Comparison of ENCODE assay signal across 23 cellular contexts in the genomic region with DNA sequence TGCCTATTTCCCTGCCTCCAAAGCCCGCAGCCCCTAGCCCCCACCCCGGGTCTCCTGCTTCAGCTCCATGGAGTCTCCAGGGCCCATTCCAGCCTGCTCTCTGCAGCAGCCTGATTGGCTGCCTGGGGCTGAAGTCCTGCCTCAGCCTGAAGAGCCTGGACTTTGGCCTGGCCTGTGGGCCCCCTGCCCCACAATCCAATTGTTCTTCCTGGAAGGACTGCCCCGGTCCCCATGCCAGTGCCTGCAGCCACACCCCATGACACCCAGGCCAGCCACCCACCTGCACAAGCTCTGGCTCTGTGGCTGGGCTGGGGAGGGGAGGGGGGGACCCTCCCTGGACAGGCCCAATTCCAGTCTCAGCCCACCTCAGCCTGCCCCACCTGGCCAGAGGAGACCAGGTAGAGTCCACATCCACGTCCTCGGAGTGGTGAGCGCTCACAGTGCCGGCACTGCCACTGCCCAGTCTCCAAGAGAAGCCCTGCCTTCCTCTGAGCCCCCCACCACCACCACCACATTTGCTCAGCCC. TPM values are rescaled to one million over a fixed set of nuclear protein-coding genes. Genes with fewer than 3 reads are reported as not detected.
"Had no signal": no experiment of that assay in that cellular context is flagged by ENCODE, and none has a peak within 500 bp of the region (broad histone marks: within the 10 kb centered on the region; RNA-seq: fewer than 3 reads in every experiment).

No MANE protein-coding gene starts in this region.

- ATAC-seq: activated CD8-positive, alpha-beta T cell treated with anti-CD3 and anti-CD28 coated beads, Interleukin-2, amount 10 ng/mL, durations not matched to agents 7 days and 5 days; gastroesophageal sphincter; lower lobe of right lung; stimulated activated naive CD8-positive, alpha-beta T cell treated with anti-CD3 and anti-CD28 coated beads, Interleukin-15, Interleukin-2, amounts not matched to agents 100 U/mL and 50 U/mL, for 24 hours had no signal

- H3K36me3 Mint-ChIP-seq: activated naive CD8-positive, alpha-beta T cell; mesothelial cell of epicardium had no signal

- H3K9me3 ChIP-seq: esophagus muscularis mucosa, gastroesophageal sphincter, lower lobe of right lung, prostate gland, right atrium auricular region, tibial nerve, uterus had no signal

- DNase-seq: activated CD4-positive, alpha-beta T cell treated with anti-CD3 and anti-CD28 coated beads, Interleukin-2, amount 10 ng/mL, durations not matched to agents 24 days and 14 days; activated CD8-positive, alpha-beta T cell treated with anti-CD3 and anti-CD28 coated beads, Interleukin-2, amount 10 ng/mL, durations not matched to agents 7 days and 5 days; activated effector memory CD4-positive, alpha-beta T cell treated with Interleukin-2 at 50 U/mL for 16 hours; activated T-cell treated with anti-CD3 and anti-CD28 coated beads, Interleukin-2, amount 50 U/mL, for 24 hours; effector memory CD4-positive, alpha-beta T cell; lower lobe of right lung; stimulated activated naive CD8-positive, alpha-beta T cell treated with anti-CD3 and anti-CD28 coated beads, Interleukin-15, Interleukin-2, amounts not matched to agents 100 U/mL and 50 U/mL, for 24 hours; substantia nigra; T-helper 1 cell; T1000; uterus had no signal

- H3K9me3 Mint-ChIP-seq: activated CD4-positive, alpha-beta T cell treated with anti-CD3 and anti-CD28 coated beads, Interleukin-2, amount 10 ng/mL, durations not matched to agents 24 days and 14 days; activated T-cell treated with anti-CD3 and anti-CD28 coated beads, Interleukin-2, amount 50 U/mL, for 24 hours; mesothelial cell of epicardium; nephron had no signal

- H3K4me3 ChIP-seq: esophagus muscularis mucosa, gastroesophageal sphincter, lower lobe of right lung, prostate gland, right atrium auricular region, tibial nerve, uterus had no signal

- H3K4me3 Mint-ChIP-seq: activated CD4-positive, alpha-beta T cell treated with anti-CD3 and anti-CD28 coated beads, Interleukin-2, amount 10 ng/mL, durations not matched to agents 24 days and 14 days; activated CD8-positive, alpha-beta T cell treated with anti-CD3 and anti-CD28 coated beads, Interleukin-2, amount 10 ng/mL, durations not matched to agents 7 days and 5 days; activated naive CD8-positive, alpha-beta T cell; activated T-cell treated with anti-CD3 and anti-CD28 coated beads, Interleukin-2, amount 50 U/mL, for 24 hours; mesothelial cell of epicardium had no signal

- H3K27ac Mint-ChIP-seq: activated CD4-positive, alpha-beta T cell treated with anti-CD3 and anti-CD28 coated beads, Interleukin-2, amount 10 ng/mL, durations not matched to agents 24 days and 14 days; activated CD8-positive, alpha-beta T cell treated with anti-CD3 and anti-CD28 coated beads, Interleukin-2, amount 10 ng/mL, durations not matched to agents 7 days and 5 days; activated naive CD8-positive, alpha-beta T cell; activated T-cell treated with anti-CD3 and anti-CD28 coated beads, Interleukin-2, amount 50 U/mL, for 24 hours; mesothelial cell of epicardium had no signal

- H3K27ac ChIP-seq: esophagus muscularis mucosa, gastroesophageal sphincter, lower lobe of right lung, prostate gland, right atrium auricular region, tibial nerve, uterus had no signal

- H3K36me3 ChIP-seq: esophagus muscularis mucosa, gastroesophageal sphincter, lower lobe of right lung, prostate gland, right atrium auricular region, tibial nerve, uterus had no signal

RNA-seq across cellular contexts. Expression of gene ENPP7, which starts 12.3 kb away (rescaled TPM):
- total RNA-seq: activated CD4-positive, alpha-beta T cell treated with anti-CD3 and anti-CD28 coated beads, Interleukin-2, amount 10 ng/mL, durations not matched to agents 24 days and 14 days; cerebellum; endothelial cell of umbilical vein; esophagus muscularis mucosa; mesothelial cell of epicardium; omental fat pad; prostate gland; right atrium auricular region; skeletal muscle tissue; tibial nerve; uterus had no signal
- polyA plus RNA-seq: endothelial cell of umbilical vein had no signal
